In genomic region chr11:99739464-99740089, GRCh38 we compare ENCODE assay signal across 8 cellular contexts.
DNase-seq lines count a peak whose midpoint lies in the region; ATAC-seq, FAIRE-seq and TF ChIP-seq lines count a peak whose summit lies in the region.

No MANE protein-coding gene starts in this region.

- peak; percentile 68 to 69 for DNase-seq in cardiac muscle cell (ENCODE audit: low read depth in 1 of 2, low spot score in 1 of 2)
- DNase-seq in left ventricle myocardium superior, result no peak
- DNase-seq in NCI-H2171 (lab: John Stamatoyannopoulos, UW), result peak; percentile 53
- no peak for DNase-seq in GM12878 (ENCODE audit: low read depth, low spot score)
- peak; percentile 38 for DNase-seq in medulla oblongata (ENCODE audit: extremely low spot score)
- DNase-seq in ecto neural progenitor cell (ENCODE audit: low spot score), result no peak
- DNase-seq in immature natural killer cell, result no peak

- SMC1A ChIA-PET in GM12878 (lab: Charles Lee; ENCODE audit: uncharacterized antibody, unreplicated experiment), result interaction anchor here (1.0 to 2.1 kb wide), 4 partner anchors 9 to 53 kb away, joined by 4 to 8 read pairs (median 4); no protein-coding TSS in a partner anchor

- no peak overlapping the region for H3K27ac Mint-ChIP-seq in immature natural killer cell

- TF ChIP-seq POLR2A in GM12878 (IDR thresholded peaks at IDR 0.05; ENCODE audit: low read depth, low read length), result no peak

- H3K4me2 ChIP-seq in GM12878 (ENCODE audit: control insufficient read depth, insufficient read depth), result no peak overlapping the region

- H3K36me3 ChIP-seq in cardiac muscle cell (no peaks in the 10 kb centered on the region), GM12878 (ENCODE audit: control insufficient read depth in 2 of 2, insufficient read depth in 2 of 2, low read length in 1 of 2) (no peaks in the 10 kb centered on the region)

- peaks cover 0 to 55% (median 15%) of the 10 kb centered on the region in 6 donors for H3K9me3 Mint-ChIP-seq in immature natural killer cell

- H3K27ac ChIP-seq in cardiac muscle cell (no peak overlapping the region), GM12878 (ENCODE audit: control insufficient read depth, insufficient read depth) (no peak overlapping the region)

- TF ChIP-seq CTCF in cardiac muscle cell (IDR thresholded peaks at IDR 0.05; ENCODE audit: low read depth, low read length) (peak; percentile 61), GM12878 (IDR thresholded peaks at IDR 0.05 in 2 of 3, conservative IDR thresholded peaks at IDR 0.05 in 1 of 3; ENCODE audit: control insufficient read depth in 2 of 3, extremely low read depth in 1 of 3, insufficient read depth in 1 of 3, low read depth in 3 of 3, low read length in 3 of 3) (peak; percentile 29 to 51 (median 50); a peak in 5 of 6 replicates)

- H3K9ac ChIP-seq in GM12878 (ENCODE audit: control insufficient read depth, insufficient read depth, low read length), result no peak overlapping the region

- no peak overlapping the region for H3K4me3 Mint-ChIP-seq in immature natural killer cell

- in situ Hi-C loops in GM12878 (cut with MboI), result no loop called here

- H3K4me3 ChIP-seq in cardiac muscle cell, result no peak overlapping the region
- H3K4me3 ChIP-seq in GM12878, result no peak overlapping the region

- RAD21 ChIA-PET in GM12878 (lab: Charles Lee; ENCODE audit: unreplicated experiment), result interaction anchor here (1.5 kb wide), 1 partner anchor 465 kb away, joined by 3 read pairs; no protein-coding TSS in a partner anchor

- CTCF ChIA-PET in GM12878 (lab: Yijun Ruan, JAX), result interaction anchor here (0.6 to 2.5 kb wide), 18 partner anchors 8 to 1284 kb away, joined by 3 to 20 read pairs (median 4); no protein-coding TSS in a partner anchor

- H3K4me1 ChIP-seq in cardiac muscle cell (ENCODE audit: low read depth) (peaks cover 17% of the 10 kb centered on the region), GM12878 (ENCODE audit: control insufficient read depth, insufficient read depth, low read length) (no peaks in the 10 kb centered on the region)

- no peak for TF ChIP-seq EP300 in GM12878 (IDR thresholded peaks at IDR 0.05; ENCODE audit: borderline replicate concordance in 1 of 2, control insufficient read depth in 1 of 2, low read depth in 2 of 2, low read length in 2 of 2)

- no peaks in the 10 kb centered on the region for H3K36me3 Mint-ChIP-seq in immature natural killer cell

- POLR2A ChIA-PET in GM12878 (lab: Charles Lee), result no interaction called here

- no peak for ATAC-seq in left ventricle myocardium superior
- peak; percentile 47; the same call in 1 of the 3 replicates for ATAC-seq in GM12878
- no peak for ATAC-seq in HG02642 (IDR thresholded peaks at IDR 0.05; ENCODE audit: poor library complexity, unreplicated experiment)

- H4K20me1 ChIP-seq in GM12878 (ENCODE audit: control insufficient read depth, insufficient read depth), result no peaks in the 10 kb centered on the region

- H3K79me2 ChIP-seq in GM12878 (ENCODE audit: control insufficient read depth, insufficient read depth, low read length), result no peaks in the 10 kb centered on the region

- no TSS peak for BruUV-seq in GM12878 (replicated peaks; lab: Mats Ljungman, UMichigan)

- no peaks in the 10 kb centered on the region for H3K4me1 Mint-ChIP-seq in immature natural killer cell

- no peak for FAIRE-seq in GM12878 (lab: Jason Lieb, UNC)

- WGBS in GM12878 (ENCODE audit: insufficient coverage, insufficient replicate concordance, low lambda C conversion rate, missing lambda C conversion rate), result 2% methylated on average over 4 of the region's 4 CpGs

- H3K9me3 ChIP-seq in cardiac muscle cell (ENCODE audit: low read depth), result no peaks in the 10 kb centered on the region
- H3K9me3 ChIP-seq in GM12878 (replicated peaks; ENCODE audit: control insufficient read depth, insufficient read depth, low read length), result no peaks in the 10 kb centered on the region

- TF ChIP-seq RAD21 in GM12878 (IDR thresholded peaks at IDR 0.05; ENCODE audit: insufficient read depth, low read depth, low read length), result peak; percentile 72

- H3K27me3 Mint-ChIP-seq in immature natural killer cell (ENCODE audit: low read depth in 3 of 3), result peaks cover 0 to 1% (median 0%) of the 10 kb centered on the region in 3 donors

- no peak overlapping the region for H2AFZ ChIP-seq in GM12878 (ENCODE audit: control insufficient read depth, low read depth, low read length)

- intact Hi-C loops in left ventricle myocardium superior (cut with micrococcal nuclease), result no loop called here
- intact Hi-C loops in GM12878 (cut with micrococcal nuclease; ENCODE audit: unreplicated experiment), result loop anchor here (10.0 kb wide), 2 partner anchors 205 to 715 kb away; partner anchors contain the start of gene CNTN5

- H3K27me3 ChIP-seq in cardiac muscle cell (no peaks in the 10 kb centered on the region), GM12878 (replicated peaks in 1 of 2; ENCODE audit: control insufficient read depth in 2 of 2, insufficient read depth in 2 of 2, low read length in 1 of 2) (no peaks in the 10 kb centered on the region)

TF ChIP-seq in GM12878, 131 proteins besides CTCF, POLR2A, EP300 and RAD21:
- peak; percentile 33; the same call in 1 of the 2 replicates for TF ChIP-seq SMC3 (IDR thresholded peaks at IDR 0.05; ENCODE audit: borderline replicate concordance, low read length)
- no peak for TF ChIP-seq RCOR1 (conservative IDR thresholded peaks at IDR 0.05; ENCODE audit: low read depth, low read length)

Comparison
In these comparisons a context has a peak if more than half of its experiments do, and no peak if none do; other contexts are left out.
1. DNase-seq: peak in cardiac muscle cell (2 of 2), NCI-H2171 (single experiment) and medulla oblongata (single experiment); none in left ventricle myocardium superior (single experiment), GM12878 (single experiment), ecto neural progenitor cell (single experiment) and immature natural killer cell (0 of 3).